1 cellular context compared by ENCODE assay signal in genomic region chr5:107474724-107475489, GRCh38.
TF ChIP-seq lines count a peak whose summit lies in the region.

No MANE protein-coding gene starts in this region.

TF ChIP-seq in GM12878, 131 proteins besides CTCF, POLR2A, EP300 and RAD21 (continued from another document and continues in another):
- TF ChIP-seq CBFB (IDR thresholded peaks at IDR 0.05; ENCODE audit: low read depth) (no peak), CUX1 (IDR thresholded peaks at IDR 0.05; ENCODE audit: insufficient replicate concordance, low read depth, low read length) (no peak), PRDM15 (CRISPR knock-in tag; IDR thresholded peaks at IDR 0.05) (no peak), ATF3 (IDR thresholded peaks at IDR 0.05; ENCODE audit: borderline replicate concordance, extremely low read depth, low read depth, low read length) (no peak), USF2 (IDR thresholded peaks at IDR 0.05; ENCODE audit: borderline replicate concordance, low read depth, low read length) (no peak), BHLHE40 (IDR thresholded peaks at IDR 0.05; ENCODE audit: borderline replicate concordance in 1 of 2, low read depth in 2 of 2, low read length in 1 of 2) (peak in 1 of 2 experiments; percentile 36; a peak in 1 of 4 replicates), ZBTB11 (CRISPR knock-in tag; IDR thresholded peaks at IDR 0.05) (no peak), POLR2AphosphoS5 (IDR thresholded peaks at IDR 0.05; ENCODE audit: low read length) (no peak), LARP7 (IDR thresholded peaks at IDR 0.05) (no peak), PBX3 (IDR thresholded peaks at IDR 0.05; ENCODE audit: insufficient replicate concordance, low read depth, low read length) (no peak), IRF3 (IDR thresholded peaks at IDR 0.05) (no peak), E4F1 (IDR thresholded peaks at IDR 0.05; ENCODE audit: borderline replicate concordance, partially characterized antibody) (no peak), USF1 (IDR thresholded peaks at IDR 0.05; ENCODE audit: borderline replicate concordance, extremely low read length, insufficient read depth, low read depth, low read length) (no peak), POLR2AphosphoS2 (IDR thresholded peaks at IDR 0.05; ENCODE audit: low read depth, low read length) (no peak), GATAD2B (conservative IDR thresholded peaks at IDR 0.05; ENCODE audit: low read depth) (peak; percentile 34; the same call in 1 of the 2 replicates), RELB (IDR thresholded peaks at IDR 0.05; ENCODE audit: low read depth) (peak; percentile 71; the same call in 1 of the 2 replicates), CEBPZ (IDR thresholded peaks at IDR 0.05; ENCODE audit: low read depth, low read length) (no peak), CHD2 (IDR thresholded peaks at IDR 0.05; ENCODE audit: borderline replicate concordance, low read depth, low read length) (no peak; the same call in 1 of the 2 replicates), NFYA (IDR thresholded peaks at IDR 0.05; ENCODE audit: borderline replicate concordance, low read depth, low read length) (no peak), HCFC1 (IDR thresholded peaks at IDR 0.05; ENCODE audit: low read length) (no peak), GABPA (IDR thresholded peaks at IDR 0.05; ENCODE audit: low read depth) (no peak), RCOR1 (conservative IDR thresholded peaks at IDR 0.05; ENCODE audit: low read depth, low read length) (no peak; the same call in 1 of the 2 replicates)
